ENCODE assay signal across 18 cellular contexts in the genomic region with DNA sequence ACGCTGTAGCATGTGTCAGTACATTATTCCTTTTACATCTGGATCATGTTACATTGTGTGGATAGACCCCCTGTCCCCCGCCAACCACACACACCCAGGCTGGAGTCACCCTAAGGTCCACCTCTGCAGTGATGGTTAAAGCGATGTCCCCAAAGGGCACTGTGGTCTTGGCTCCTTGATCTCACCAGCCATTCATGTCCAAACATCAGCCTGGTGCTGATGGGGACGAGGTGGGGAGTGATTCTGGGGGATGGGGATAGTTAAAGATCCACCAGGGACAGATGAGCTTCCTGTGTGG. TPM values are rescaled to one million over a fixed set of nuclear protein-coding genes. Genes with fewer than 3 reads are reported as not detected.
DNase-seq lines count a peak whose midpoint lies in the region; ATAC-seq and TF ChIP-seq lines count a peak whose summit lies in the region.
"Had no signal": no experiment of that assay in that cellular context is flagged by ENCODE, and none has a peak within 500 bp of the region (broad histone marks: within the 10 kb centered on the region; RNA-seq: fewer than 3 reads in every experiment).

No MANE protein-coding gene starts in this region.

- no peak overlapping the region for H3K27ac ChIP-seq in CD8-positive, alpha-beta memory T cell (ENCODE audit: low read depth, low read length)
- H3K27ac ChIP-seq in spleen = peak overlapping the region in 5 of 8 donors; percentile 0 to 79 (median 62)
- H3K27ac ChIP-seq: A549, PC-9 had no signal

- peaks cover 78% of the 10 kb centered on the region for H3K4me1 Mint-ChIP-seq in activated T-cell treated with anti-CD3 and anti-CD28 coated beads, Interleukin-2, amount 50 U/mL, for 24 hours (ENCODE audit: low read depth)
- H3K4me1 Mint-ChIP-seq in activated T-cell treated with anti-CD3 and anti-CD28 coated beads, Interleukin-2, amount 50 U/mL, for 4 hours (ENCODE audit: low read depth) = peaks cover 65% of the 10 kb centered on the region
- H3K4me1 Mint-ChIP-seq in CD8-positive, alpha-beta memory T cell = peaks cover 56 to 87% (median 76%) of the 10 kb centered on the region in 3 donors
- peaks cover 69% of the 10 kb centered on the region for H3K4me1 Mint-ChIP-seq in activated T-helper 1 cell treated with anti-CD3 and anti-CD28 coated beads, Interleukin-12 subunit alpha, Interleukin-12 subunit beta, Interleukin-2, Interleukin-4 antibody, amounts not matched to agents 30 ng/mL and 10 ng/mL and 1 ng/mL, durations not matched to agents 14 hours and 24 hours and 36 hours (ENCODE audit: low read depth)

- no peak overlapping the region for H3K4me3 Mint-ChIP-seq in activated T-cell treated with anti-CD3 and anti-CD28 coated beads, Interleukin-2, amount 50 U/mL, for 24 hours
- no peak overlapping the region for H3K4me3 Mint-ChIP-seq in activated T-cell treated with anti-CD3 and anti-CD28 coated beads, Interleukin-2, amount 50 U/mL, for 4 hours
- H3K4me3 Mint-ChIP-seq in CD8-positive, alpha-beta memory T cell = peak overlapping the region in 1 of 7 donors; percentile 1
- no peak overlapping the region for H3K4me3 Mint-ChIP-seq in activated T-helper 1 cell treated with anti-CD3 and anti-CD28 coated beads, Interleukin-12 subunit alpha, Interleukin-12 subunit beta, Interleukin-2, Interleukin-4 antibody, amounts not matched to agents 30 ng/mL and 10 ng/mL and 1 ng/mL, durations not matched to agents 14 hours and 24 hours and 36 hours
- H3K4me3 Mint-ChIP-seq: CD4-positive, alpha-beta T cell; HFFc6 had no signal

- no peak overlapping the region for H3K4me3 ChIP-seq in CD8-positive, alpha-beta memory T cell (ENCODE audit: low read length)
- H3K4me3 ChIP-seq in spleen = no peak overlapping the region
- H3K4me3 ChIP-seq: A549, PC-9 had no signal

- CTCF ChIA-PET in CD8-positive, alpha-beta memory T cell (lab: Charles Lee) = interaction anchor here (1.0 to 1.6 kb wide), 4 partner anchors 18 to 61 kb away, joined by 3 to 6 read pairs (median 3); a partner anchor contains a TSS

- intact Hi-C loops in activated T-helper 1 cell treated with anti-CD3 and anti-CD28 coated beads, Interleukin-12 subunit alpha, Interleukin-12 subunit beta, Interleukin-2, Interleukin-4 antibody, amounts not matched to agents 30 ng/mL and 10 ng/mL and 1 ng/mL, durations not matched to agents 14 hours and 24 hours and 36 hours (cut with micrococcal nuclease) = no loop called here
- intact Hi-C loops in spleen (cut with DNase I; ENCODE audit: low total_unique reads) = no loop called here

- H3K9me3 ChIP-seq in CD8-positive, alpha-beta memory T cell (ENCODE audit: low read length) = no peaks in the 10 kb centered on the region
- no peaks in the 10 kb centered on the region for H3K9me3 ChIP-seq in spleen
- H3K9me3 ChIP-seq: A549 had no signal

- no peaks in the 10 kb centered on the region for H3K9me3 Mint-ChIP-seq in activated T-cell treated with anti-CD3 and anti-CD28 coated beads, Interleukin-2, amount 50 U/mL, for 24 hours
- H3K9me3 Mint-ChIP-seq in activated T-cell treated with anti-CD3 and anti-CD28 coated beads, Interleukin-2, amount 50 U/mL, for 4 hours = no peaks in the 10 kb centered on the region
- no peaks in the 10 kb centered on the region for H3K9me3 Mint-ChIP-seq in CD8-positive, alpha-beta memory T cell
- no peaks in the 10 kb centered on the region for H3K9me3 Mint-ChIP-seq in activated T-helper 1 cell treated with anti-CD3 and anti-CD28 coated beads, Interleukin-12 subunit alpha, Interleukin-12 subunit beta, Interleukin-2, Interleukin-4 antibody, amounts not matched to agents 30 ng/mL and 10 ng/mL and 1 ng/mL, durations not matched to agents 14 hours and 24 hours and 36 hours
- H3K9me3 Mint-ChIP-seq: CD4-positive, alpha-beta T cell; HFFc6 had no signal

- no peaks in the 10 kb centered on the region for H3K27me3 Mint-ChIP-seq in activated T-cell treated with anti-CD3 and anti-CD28 coated beads, Interleukin-2, amount 50 U/mL, for 24 hours
- H3K27me3 Mint-ChIP-seq in activated T-cell treated with anti-CD3 and anti-CD28 coated beads, Interleukin-2, amount 50 U/mL, for 4 hours (ENCODE audit: low read depth) = no peaks in the 10 kb centered on the region
- H3K27me3 Mint-ChIP-seq in CD8-positive, alpha-beta memory T cell = no peaks in the 10 kb centered on the region
- H3K27me3 Mint-ChIP-seq in activated T-helper 1 cell treated with anti-CD3 and anti-CD28 coated beads, Interleukin-12 subunit alpha, Interleukin-12 subunit beta, Interleukin-2, Interleukin-4 antibody, amounts not matched to agents 30 ng/mL and 10 ng/mL and 1 ng/mL, durations not matched to agents 14 hours and 24 hours and 36 hours (ENCODE audit: insufficient read depth) = no peaks in the 10 kb centered on the region
- H3K27me3 Mint-ChIP-seq: CD4-positive, alpha-beta T cell had no signal

- peak overlapping the region; percentile 38 for H3K27ac Mint-ChIP-seq in activated T-cell treated with anti-CD3 and anti-CD28 coated beads, Interleukin-2, amount 50 U/mL, for 24 hours
- H3K27ac Mint-ChIP-seq in CD8-positive, alpha-beta memory T cell = peak overlapping the region in 6 of 8 donors; percentile 38 to 80 (median 60)
- peak overlapping the region; percentile 50 for H3K27ac Mint-ChIP-seq in activated T-helper 1 cell treated with anti-CD3 and anti-CD28 coated beads, Interleukin-12 subunit alpha, Interleukin-12 subunit beta, Interleukin-2, Interleukin-4 antibody, amounts not matched to agents 30 ng/mL and 10 ng/mL and 1 ng/mL, durations not matched to agents 14 hours and 24 hours and 36 hours
- H3K27ac Mint-ChIP-seq: HFFc6 had no signal

- TF ChIP-seq POLR2A in spleen (IDR thresholded peaks at IDR 0.05) = no peak

- TF ChIP-seq CTCF in spleen (IDR thresholded peaks at IDR 0.05 in 8 of 11, conservative IDR thresholded peaks at IDR 0.05 in 3 of 11) (no peak), omental fat pad (IDR thresholded peaks at IDR 0.05) (no peak)

- WGBS in spleen, 5 donors = 84 to 91% (median 89%) methylated on average over 4 of the region's 4 CpGs

- DNase-seq in activated T-cell treated with anti-CD3 and anti-CD28 coated beads, Interleukin-2, amount 50 U/mL, for 24 hours = no peak
- DNase-seq in activated T-cell treated with anti-CD3 and anti-CD28 coated beads, Interleukin-2, amount 50 U/mL, for 4 hours = no peak
- DNase-seq in CD8-positive, alpha-beta memory T cell = no peak
- no peak for DNase-seq in activated T-helper 1 cell treated with anti-CD3 and anti-CD28 coated beads, Interleukin-12 subunit alpha, Interleukin-12 subunit beta, Interleukin-2, Interleukin-4 antibody, amounts not matched to agents 30 ng/mL and 10 ng/mL and 1 ng/mL, durations not matched to agents 14 hours and 24 hours and 36 hours (ENCODE audit: low spot score)
- DNase-seq in spleen (no peak), HuH-7 (ENCODE audit: low spot score) (no peak), mesenteric fat pad (ENCODE audit: low spot score) (no peak), omental fat pad (ENCODE audit: low spot score) (no peak)
- DNase-seq: CD4-positive, alpha-beta T cell; HFFc6; Karpas-422; MM.1S; NCI-H1105; NCI-H1694 treated with DMSO at 0.1 percent for 48 hours; NCI-H69; NK-92 treated with Interleukin-12 subunit alpha and Interleukin-12 subunit beta, amount 100 ng/mL, for 24 hours; PC-9 had no signal

- no peaks in the 10 kb centered on the region for H3K27me3 ChIP-seq in CD8-positive, alpha-beta memory T cell (ENCODE audit: insufficient read depth, low read length, poor library complexity, severe bottlenecking)
- H3K27me3 ChIP-seq in spleen (replicated peaks in 1 of 7) = no peaks in the 10 kb centered on the region

- no peaks in the 10 kb centered on the region for H3K36me3 ChIP-seq in CD8-positive, alpha-beta memory T cell (ENCODE audit: insufficient read depth, low read length)
- H3K36me3 ChIP-seq in spleen = peaks cover 0 to 3% (median 0%) of the 10 kb centered on the region in 6 donors

- H3K4me1 ChIP-seq in CD8-positive, alpha-beta memory T cell (ENCODE audit: insufficient read depth, low read length) = peaks cover 48% of the 10 kb centered on the region
- H3K4me1 ChIP-seq in spleen = peaks cover 38 to 100% (median 79%) of the 10 kb centered on the region in 6 donors

- POLR2A ChIA-PET in CD8-positive, alpha-beta memory T cell (lab: Charles Lee) = no interaction called here

- ATAC-seq in activated T-cell treated with anti-CD3 and anti-CD28 coated beads, Interleukin-2, amount 50 U/mL, for 4 hours = no peak
- no peak for ATAC-seq in omental fat pad (ENCODE audit: low FRiP score)
- ATAC-seq: A549 had no signal

- peaks cover 77% of the 10 kb centered on the region for H3K36me3 Mint-ChIP-seq in activated T-cell treated with anti-CD3 and anti-CD28 coated beads, Interleukin-2, amount 50 U/mL, for 24 hours (ENCODE audit: low read depth)
- H3K36me3 Mint-ChIP-seq in activated T-cell treated with anti-CD3 and anti-CD28 coated beads, Interleukin-2, amount 50 U/mL, for 4 hours (ENCODE audit: insufficient read depth) = peaks cover 23% of the 10 kb centered on the region
- H3K36me3 Mint-ChIP-seq in CD8-positive, alpha-beta memory T cell = peaks cover 0 to 45% (median 2%) of the 10 kb centered on the region in 3 donors
- H3K36me3 Mint-ChIP-seq in activated T-helper 1 cell treated with anti-CD3 and anti-CD28 coated beads, Interleukin-12 subunit alpha, Interleukin-12 subunit beta, Interleukin-2, Interleukin-4 antibody, amounts not matched to agents 30 ng/mL and 10 ng/mL and 1 ng/mL, durations not matched to agents 14 hours and 24 hours and 36 hours (ENCODE audit: low read depth) = peaks cover 30% of the 10 kb centered on the region

RNA-seq across cellular contexts. Expression of a gene that starts 59.2 kb away (rescaled TPM):
- 1 to 10 TPM; 1.3 to 1.9 (median 1.4) TPM for total RNA-seq in activated T-cell treated with anti-CD3 and anti-CD28 coated beads, Interleukin-2, amount 50 U/mL, for 4 hours
- total RNA-seq in CD8-positive, alpha-beta memory T cell = 10 to 100 TPM; 11.9 to 13.2 TPM
- 2.3 TPM for polyA plus RNA-seq in CD8-positive, alpha-beta memory T cell
- total RNA-seq in activated T-helper 1 cell treated with anti-CD3 and anti-CD28 coated beads, Interleukin-12 subunit alpha, Interleukin-12 subunit beta, Interleukin-2, Interleukin-4 antibody, amounts not matched to agents 30 ng/mL and 10 ng/mL and 1 ng/mL, durations not matched to agents 14 hours and 24 hours and 36 hours = 11.0 and 12.4 TPM in 2 replicates
- 1 to 10 TPM in 5 of 7 donors, under 1 TPM in 2; 0.46 to 3.0 (median 1.5) TPM for total RNA-seq in spleen
- polyA plus RNA-seq in spleen = 1 to 10 TPM in 2 of 3 donors, under 1 TPM in 1; 0.76 to 1.2 (median 1.2) TPM
- 0.71 TPM for total RNA-seq in mesenteric fat pad
- total RNA-seq in omental fat pad = 1 to 10 TPM in 3 of 4 donors, under 1 TPM in 1; 0.93 to 3.2 (median 1.3) TPM
